Comparison of ENCODE assay signal across 8 cellular contexts in genomic region chr2:15559800-15560403, GRCh38. TPM values are rescaled to one million over a fixed set of nuclear protein-coding genes. Genes with fewer than 3 reads are reported as not detected.
DNase-seq lines count a peak whose midpoint lies in the region; ATAC-seq and TF ChIP-seq lines count a peak whose summit lies in the region.

No MANE protein-coding gene starts in this region.

- POLR2A ChIA-PET in PC-9 (lab: Charles Lee; ENCODE audit: unreplicated experiment) = no interaction called here

- H3K27ac Mint-ChIP-seq in Calu3 (ENCODE audit: unreplicated experiment) = peak overlapping the region; percentile 77

- peaks cover 9% of the 10 kb centered on the region; the same call in 1 of the 2 replicates for H4K20me1 ChIP-seq in PC-9 (ENCODE audit: insufficient read depth)

- no peaks in the 10 kb centered on the region for H3K9me3 ChIP-seq in PC-9 (ENCODE audit: insufficient read depth, low read depth)
- H3K9me3 ChIP-seq in parathyroid adenoma (ENCODE audit: control insufficient read depth, low read length) = no peaks in the 10 kb centered on the region

- H3K9ac ChIP-seq in parathyroid adenoma = no peak overlapping the region

- no peak for ATAC-seq in sciatic nerve

- no peaks in the 10 kb centered on the region for H3K9me3 Mint-ChIP-seq in Calu3 (ENCODE audit: low read depth, unreplicated experiment)

- no peak overlapping the region for H3K27ac ChIP-seq in PC-9
- H3K27ac ChIP-seq in parathyroid adenoma = no peak overlapping the region

- no peaks in the 10 kb centered on the region for H3K27me3 ChIP-seq in PC-9 (ENCODE audit: insufficient read depth, low read depth)
- no peaks in the 10 kb centered on the region for H3K27me3 ChIP-seq in parathyroid adenoma (ENCODE audit: control insufficient read depth, insufficient read depth, low read length)

- no peaks in the 10 kb centered on the region for H3K27me3 Mint-ChIP-seq in Calu3 (ENCODE audit: unreplicated experiment)

- peaks cover 10% of the 10 kb centered on the region for H3K4me1 ChIP-seq in PC-9 (replicated peaks; ENCODE audit: insufficient read depth)
- no peaks in the 10 kb centered on the region for H3K4me1 ChIP-seq in parathyroid adenoma

- peaks cover 20% of the 10 kb centered on the region for H3K4me1 Mint-ChIP-seq in Calu3 (ENCODE audit: low read depth, unreplicated experiment)

- H3K4me3 ChIP-seq in PC-9 (peak overlapping the region; percentile 75), parathyroid adenoma (ENCODE audit: low read depth, low read length) (peak overlapping the region; percentile 66)

- H3K36me3 ChIP-seq in PC-9 (ENCODE audit: low read depth) (no peaks in the 10 kb centered on the region), parathyroid adenoma (ENCODE audit: control insufficient read depth, insufficient read depth, low read length) (no peaks in the 10 kb centered on the region)

- peaks cover 41% of the 10 kb centered on the region for H3K79me2 ChIP-seq in PC-9 (ENCODE audit: low read depth)
- H3K79me2 ChIP-seq in parathyroid adenoma = no peaks in the 10 kb centered on the region

- peak overlapping the region; percentile 100 for H3K4me2 ChIP-seq in PC-9
- H3K4me2 ChIP-seq in parathyroid adenoma (ENCODE audit: low read length) = peak overlapping the region; percentile 90

- no peaks in the 10 kb centered on the region for H3F3A ChIP-seq in PC-9 (ENCODE audit: insufficient read depth, low read depth)

- peak overlapping the region; percentile 96 for H3K4me3 Mint-ChIP-seq in Calu3 (ENCODE audit: low read depth, unreplicated experiment)

- intact Hi-C loops in Calu3 (cut with micrococcal nuclease; ENCODE audit: unreplicated experiment) (no loop called here), PC-9 (cut with micrococcal nuclease; ENCODE audit: unreplicated experiment) (no loop called here), sciatic nerve (cut with DNase I) (no loop called here)

- peaks cover 19% of the 10 kb centered on the region for H3K36me3 Mint-ChIP-seq in Calu3 (ENCODE audit: insufficient read depth, unreplicated experiment)

- BruUV-seq in Calu3 (replicated peaks; lab: Mats Ljungman, UMichigan) = TSS peak; percentile 54
- no TSS peak for BruUV-seq in PC-9 (replicated peaks; lab: Mats Ljungman, UMichigan)

- H2AFZ ChIP-seq in PC-9 = peak overlapping the region; percentile 100
- H2AFZ ChIP-seq in parathyroid adenoma = peak overlapping the region; percentile 97

- no peak for DNase-seq in Calu3
- DNase-seq in PC-9 = no peak
- peak; percentile 51 to 71 for DNase-seq in erythroblast (lab: John Stamatoyannopoulos, UW)
- DNase-seq in SW 1271 (lab: John Stamatoyannopoulos, UW) = no peak
- no peak for DNase-seq in sciatic nerve (ENCODE audit: low spot score)
- no peak for DNase-seq in NCI-H2171 treated with DMSO at 0.1 percent for 48 hours (lab: John Stamatoyannopoulos, UW)
- no peak for DNase-seq in middle frontal gyrus (ENCODE audit: extremely low spot score, low spot score)

- TF ChIP-seq POLR2A in erythroblast (IDR thresholded peaks at IDR 0.05; ENCODE audit: low read length) = peak; percentile 7

- H3K9me2 ChIP-seq in PC-9 (ENCODE audit: insufficient read depth) = no peaks in the 10 kb centered on the region

- CTCF ChIA-PET in Calu3 (lab: Charles Lee) = interaction anchor here (0.7 kb wide), 1 partner anchor 320 kb away, joined by 3 read pairs; no protein-coding TSS in a partner anchor
- CTCF ChIA-PET in PC-9 (lab: Charles Lee) = no interaction called here

- no peak for TF ChIP-seq CTCF in Calu3 (IDR thresholded peaks at IDR 0.05; ENCODE audit: unreplicated experiment)
- no peak for TF ChIP-seq CTCF in PC-9 (conservative IDR thresholded peaks at IDR 0.05)
- TF ChIP-seq CTCF in parathyroid adenoma (IDR thresholded peaks at IDR 0.05) = no peak

RNA-seq across cellular contexts. Expression of gene NBAS, which starts 1.2 kb away (rescaled TPM):
- total RNA-seq in Calu3 (2022) (25.9 and 30.4 TPM in 2 replicates), PC-9 (2021) (28.8 and 28.9 TPM in 2 replicates), sciatic nerve (51.3 TPM)

RNA-seq across cellular contexts. Expression of gene DDX1, which starts 31.8 kb away (rescaled TPM):
- total RNA-seq in Calu3 (2022) (99.7 and 106 TPM in 2 replicates), PC-9 (2021) (54.2 and 70.7 TPM in 2 replicates), sciatic nerve (75.4 TPM)

Comparison
In these comparisons a context has a peak if more than half of its experiments do, and no peak if none do; other contexts are left out.
1. DNase-seq: peak in erythroblast (2 of 2); none in Calu3 (single experiment), PC-9 (0 of 2), SW 1271 (0 of 2), sciatic nerve (single experiment), NCI-H2171 treated with DMSO at 0.1 percent for 48 hours (single experiment) and middle frontal gyrus (single experiment).